In genomic region chr16:87344165-87344930, GRCh38 we compare ENCODE assay signal across 1 cellular context.
TF ChIP-seq lines count a peak whose summit lies in the region.

No MANE protein-coding gene starts in this region.

TF ChIP-seq in HepG2, 621 proteins besides CTCF, POLR2A, EP300 and RAD21:
- TF ChIP-seq GLI4 (CRISPR knock-in tag; IDR thresholded peaks at IDR 0.05; ENCODE audit: borderline replicate concordance) (no peak), AGO2 (optimal IDR thresholded peaks at IDR 0.05; ENCODE audit: low read depth, low read length) (peak; percentile 82)
